Comparison of ENCODE assay signal across 33 cellular contexts in genomic region chr10:66823301-66823700, GRCh38.
"Had no signal": no experiment of that assay in that cellular context is flagged by ENCODE, and none has a peak within 500 bp of the region (broad histone marks: within the 10 kb centered on the region; RNA-seq: fewer than 3 reads in every experiment).

No MANE protein-coding gene starts in this region.

- H3K4me1 ChIP-seq: adrenal gland, breast epithelium had no signal

- DNase-seq: activated CD4-positive, alpha-beta memory T cell treated with anti-CD3 and anti-CD28 coated beads, Interleukin-2, amount 10 ng/mL, durations not matched to agents 7 days and 5 days; activated CD4-positive, alpha-beta T cell treated with anti-CD3 and anti-CD28 coated beads for 1 hour; activated CD4-positive, alpha-beta T cell treated with anti-CD3 and anti-CD28 coated beads for 36 hours; activated CD4-positive, alpha-beta T cell treated with anti-CD3 and anti-CD28 coated beads for 48 hours; activated CD4-positive, alpha-beta T cell treated with anti-CD3 and anti-CD28 coated beads, Interleukin-2, amount 10 ng/mL, durations not matched to agents 7 days and 5 days; activated CD4-positive, alpha-beta T cell treated with anti-CD3 and anti-CD28 coated beads, Interleukin-2, amount 50 U/mL, for 48 hours; activated CD4-positive, CD25-positive, alpha-beta regulatory T cell; activated CD8-positive, alpha-beta memory T cell treated with anti-CD3 and anti-CD28 coated beads for 24 hours; activated CD8-positive, alpha-beta memory T cell treated with anti-CD3 and anti-CD28 coated beads, Interleukin-2, amount 10 ng/mL, durations not matched to agents 7 days and 5 days; activated CD8-positive, alpha-beta memory T cell treated with anti-CD3 and anti-CD28 coated beads, Interleukin-2, amount 50 U/mL, for 48 hours; activated CD8-positive, alpha-beta T cell treated with anti-CD3 and anti-CD28 coated beads, Interleukin-2, amount 10 ng/mL, durations not matched to agents 7 days and 5 days; activated effector memory CD4-positive, alpha-beta T cell treated with anti-CD3 and anti-CD28 coated beads, Interleukin-2, amount 50 U/mL, for 16 hours; activated gamma-delta T cell treated with Interleukin-2 at 50 U/mL for 16 hours; activated naive CD4-positive, alpha-beta T cell; activated naive CD4-positive, alpha-beta T cell treated with anti-CD3 and anti-CD28 coated beads for 36 hours; activated naive CD4-positive, alpha-beta T cell treated with anti-CD3 and anti-CD28 coated beads, Interleukin-2, amount 50 U/mL, for 16 hours; activated naive CD8-positive, alpha-beta T cell treated with anti-CD3 and anti-CD28 coated beads for 36 hours; activated T-cell treated with anti-CD3 and anti-CD28 coated beads, Interleukin-2, amount 50 U/mL, for 24 hours; activated T-cell treated with anti-CD3 and anti-CD28 coated beads, Interleukin-2, amount 50 U/mL, for 72 hours; adrenal gland; amniotic stem cell; aorta; body of pancreas; brain microvascular endothelial cell; central memory CD4-positive, alpha-beta T cell; T-cell; T-helper 17 cell had no signal

- H3K4me3 ChIP-seq: adrenal gland, body of pancreas, breast epithelium had no signal

- ATAC-seq: activated CD4-positive, alpha-beta T cell treated with anti-CD3 and anti-CD28 coated beads for 36 hours; activated CD4-positive, CD25-positive, alpha-beta regulatory T cell treated with anti-CD3 and anti-CD28 coated beads, Interleukin-2, amount 50 U/mL, for 24 hours; activated CD8-positive, alpha-beta memory T cell treated with anti-CD3 and anti-CD28 coated beads, Interleukin-2, amount 10 ng/mL, durations not matched to agents 7 days and 5 days; activated CD8-positive, alpha-beta T cell treated with anti-CD3 and anti-CD28 coated beads, Interleukin-2, amount 10 ng/mL, durations not matched to agents 7 days and 5 days; activated naive CD4-positive, alpha-beta T cell treated with anti-CD3 and anti-CD28 coated beads, Interleukin-2, amount 50 U/mL, for 72 hours; activated T-cell treated with anti-CD3 and anti-CD28 coated beads, Interleukin-2, amount 50 U/mL, for 72 hours; activated T-helper 17 cell treated with anti-CD3 and anti-CD28 coated beads, Interleukin-2, amount 50 U/mL, for 72 hours; body of pancreas; T-cell; T-helper 17 cell had no signal

- H3K4me3 Mint-ChIP-seq: activated CD4-positive, alpha-beta memory T cell treated with anti-CD3 and anti-CD28 coated beads, Interleukin-2, amount 10 ng/mL, durations not matched to agents 7 days and 5 days; activated CD4-positive, alpha-beta T cell treated with anti-CD3 and anti-CD28 coated beads for 36 hours; activated CD4-positive, alpha-beta T cell treated with anti-CD3 and anti-CD28 coated beads, Interleukin-2, amount 10 ng/mL, durations not matched to agents 7 days and 5 days; activated CD8-positive, alpha-beta memory T cell treated with anti-CD3 and anti-CD28 coated beads, Interleukin-2, amount 10 ng/mL, durations not matched to agents 7 days and 5 days; activated CD8-positive, alpha-beta T cell treated with anti-CD3 and anti-CD28 coated beads, Interleukin-2, amount 10 ng/mL, durations not matched to agents 7 days and 5 days; activated naive CD4-positive, alpha-beta T cell treated with anti-CD3 and anti-CD28 coated beads for 36 hours; activated naive CD8-positive, alpha-beta T cell treated with anti-CD3 and anti-CD28 coated beads for 36 hours; activated T-cell treated with anti-CD3 and anti-CD28 coated beads, Interleukin-2, amount 50 U/mL, for 24 hours; activated T-cell treated with anti-CD3 and anti-CD28 coated beads, Interleukin-2, amount 50 U/mL, for 72 hours; activated T-helper 1 cell treated with anti-CD3 and anti-CD28 coated beads, Interleukin-12 subunit alpha, Interleukin-12 subunit beta, Interleukin-2, Interleukin-4 antibody, amounts not matched to agents 30 ng/mL and 10 ng/mL and 1 ng/mL, durations not matched to agents 14 hours and 24 hours and 36 hours; activated T-helper 17 cell treated with anti-CD3 and anti-CD28 coated beads, Interleukin-2, amount 50 U/mL, for 72 hours; T-cell; T-helper 17 cell had no signal

- H3K9me3 ChIP-seq: adrenal gland, body of pancreas, breast epithelium had no signal

- H3K27me3 ChIP-seq: adrenal gland, body of pancreas, brain microvascular endothelial cell, breast epithelium had no signal

- H3K27me3 Mint-ChIP-seq: activated CD4-positive, alpha-beta memory T cell treated with anti-CD3 and anti-CD28 coated beads, Interleukin-2, amount 10 ng/mL, durations not matched to agents 7 days and 5 days; activated CD4-positive, alpha-beta T cell treated with anti-CD3 and anti-CD28 coated beads for 36 hours; activated CD4-positive, alpha-beta T cell treated with anti-CD3 and anti-CD28 coated beads, Interleukin-2, amount 10 ng/mL, durations not matched to agents 7 days and 5 days; activated CD8-positive, alpha-beta memory T cell treated with anti-CD3 and anti-CD28 coated beads, Interleukin-2, amount 10 ng/mL, durations not matched to agents 7 days and 5 days; activated naive CD8-positive, alpha-beta T cell treated with anti-CD3 and anti-CD28 coated beads for 36 hours; activated T-cell treated with anti-CD3 and anti-CD28 coated beads, Interleukin-2, amount 50 U/mL, for 24 hours; activated T-helper 17 cell treated with anti-CD3 and anti-CD28 coated beads, Interleukin-2, amount 50 U/mL, for 72 hours; T-cell had no signal

- H3K9me3 Mint-ChIP-seq: activated CD4-positive, alpha-beta memory T cell treated with anti-CD3 and anti-CD28 coated beads, Interleukin-2, amount 10 ng/mL, durations not matched to agents 7 days and 5 days; activated CD4-positive, alpha-beta T cell treated with anti-CD3 and anti-CD28 coated beads, Interleukin-2, amount 10 ng/mL, durations not matched to agents 7 days and 5 days; activated naive CD4-positive, alpha-beta T cell treated with anti-CD3 and anti-CD28 coated beads for 36 hours; activated naive CD8-positive, alpha-beta T cell treated with anti-CD3 and anti-CD28 coated beads for 36 hours; activated T-helper 1 cell treated with anti-CD3 and anti-CD28 coated beads, Interleukin-12 subunit alpha, Interleukin-12 subunit beta, Interleukin-2, Interleukin-4 antibody, amounts not matched to agents 30 ng/mL and 10 ng/mL and 1 ng/mL, durations not matched to agents 14 hours and 24 hours and 36 hours; activated T-helper 17 cell treated with anti-CD3 and anti-CD28 coated beads, Interleukin-2, amount 50 U/mL, for 72 hours had no signal

- H3K27ac ChIP-seq: adrenal gland, brain microvascular endothelial cell, breast epithelium, VCaP had no signal

- H3K4me1 Mint-ChIP-seq: activated CD4-positive, alpha-beta memory T cell treated with anti-CD3 and anti-CD28 coated beads, Interleukin-2, amount 10 ng/mL, durations not matched to agents 7 days and 5 days; activated CD4-positive, alpha-beta T cell treated with anti-CD3 and anti-CD28 coated beads for 36 hours; activated CD4-positive, alpha-beta T cell treated with anti-CD3 and anti-CD28 coated beads, Interleukin-2, amount 10 ng/mL, durations not matched to agents 7 days and 5 days; activated CD8-positive, alpha-beta memory T cell treated with anti-CD3 and anti-CD28 coated beads, Interleukin-2, amount 10 ng/mL, durations not matched to agents 7 days and 5 days; activated naive CD8-positive, alpha-beta T cell treated with anti-CD3 and anti-CD28 coated beads for 36 hours; activated T-helper 17 cell treated with anti-CD3 and anti-CD28 coated beads, Interleukin-2, amount 50 U/mL, for 72 hours; T-cell; T-helper 17 cell had no signal

- H3K36me3 ChIP-seq: adrenal gland, brain microvascular endothelial cell, breast epithelium had no signal

- H3K36me3 Mint-ChIP-seq: activated CD8-positive, alpha-beta memory T cell treated with anti-CD3 and anti-CD28 coated beads, Interleukin-2, amount 10 ng/mL, durations not matched to agents 7 days and 5 days; activated naive CD4-positive, alpha-beta T cell treated with anti-CD3 and anti-CD28 coated beads, Interleukin-2, amount 50 U/mL, for 72 hours; activated naive CD8-positive, alpha-beta T cell treated with anti-CD3 and anti-CD28 coated beads for 36 hours; T-cell had no signal

- H3K27ac Mint-ChIP-seq: activated CD4-positive, alpha-beta memory T cell treated with anti-CD3 and anti-CD28 coated beads, Interleukin-2, amount 10 ng/mL, durations not matched to agents 7 days and 5 days; activated CD4-positive, alpha-beta T cell treated with anti-CD3 and anti-CD28 coated beads for 36 hours; activated CD4-positive, alpha-beta T cell treated with anti-CD3 and anti-CD28 coated beads, Interleukin-2, amount 10 ng/mL, durations not matched to agents 7 days and 5 days; activated CD8-positive, alpha-beta memory T cell treated with anti-CD3 and anti-CD28 coated beads, Interleukin-2, amount 10 ng/mL, durations not matched to agents 7 days and 5 days; activated CD8-positive, alpha-beta T cell treated with anti-CD3 and anti-CD28 coated beads, Interleukin-2, amount 10 ng/mL, durations not matched to agents 7 days and 5 days; activated naive CD4-positive, alpha-beta T cell treated with anti-CD3 and anti-CD28 coated beads for 36 hours; activated naive CD4-positive, alpha-beta T cell treated with anti-CD3 and anti-CD28 coated beads, Interleukin-2, amount 50 U/mL, for 72 hours; activated naive CD8-positive, alpha-beta T cell treated with anti-CD3 and anti-CD28 coated beads for 36 hours; activated T-cell treated with anti-CD3 and anti-CD28 coated beads, Interleukin-2, amount 50 U/mL, for 24 hours; activated T-cell treated with anti-CD3 and anti-CD28 coated beads, Interleukin-2, amount 50 U/mL, for 72 hours; activated T-helper 1 cell treated with anti-CD3 and anti-CD28 coated beads, Interleukin-12 subunit alpha, Interleukin-12 subunit beta, Interleukin-2, Interleukin-4 antibody, amounts not matched to agents 30 ng/mL and 10 ng/mL and 1 ng/mL, durations not matched to agents 14 hours and 24 hours and 36 hours; activated T-helper 17 cell treated with anti-CD3 and anti-CD28 coated beads, Interleukin-2, amount 50 U/mL, for 72 hours; T-cell; T-helper 17 cell had no signal
